In genomic region chr12:99600388-99600787, GRCh38 we compare ENCODE assay signal across 10 cellular contexts. TPM values are rescaled to one million over a fixed set of nuclear protein-coding genes. Genes with fewer than 3 reads are reported as not detected.
A peak's percentile ranks its signal among the peaks of the same experiment; 100 is the strongest.
DNase-seq lines count a peak whose midpoint lies in the region; ATAC-seq and TF ChIP-seq lines count a peak whose summit lies in the region.
"Had no signal": no experiment of that assay in that cellular context is flagged by ENCODE, and none has a peak within 500 bp of the region (broad histone marks: within the 10 kb centered on the region; RNA-seq: fewer than 3 reads in every experiment).

No MANE protein-coding gene starts in this region.

- H3K36me3 Mint-ChIP-seq in WTC11, result no peaks in the 10 kb centered on the region

- in situ Hi-C loops in GM23248 (cut with MboI), result no loop called here

- peaks cover 86% of the 10 kb centered on the region for H3K4me1 ChIP-seq in BLaER1
- H3K4me1 ChIP-seq in prostate gland (replicated peaks), result no peaks in the 10 kb centered on the region
- H3K4me1 ChIP-seq in GM23248 (ENCODE audit: insufficient read depth), result no peaks in the 10 kb centered on the region

- H3K36me3 ChIP-seq in BLaER1 (peaks cover 17% of the 10 kb centered on the region; the same call in 1 of the 2 replicates), prostate gland (no peaks in the 10 kb centered on the region), GM23248 (ENCODE audit: low read depth) (no peaks in the 10 kb centered on the region)
- H3K36me3 ChIP-seq: neutrophil had no signal

- no peak for TF ChIP-seq POLR2A in prostate gland (IDR thresholded peaks at IDR 0.05)

- H3K4me1 Mint-ChIP-seq in WTC11, result peaks cover 10% of the 10 kb centered on the region

- H2AFZ ChIP-seq in GM23248, result no peak overlapping the region

- H3K27me3 ChIP-seq in BLaER1 (no peaks in the 10 kb centered on the region), prostate gland (replicated peaks; ENCODE audit: insufficient read depth) (no peaks in the 10 kb centered on the region), GM23248 (replicated peaks; ENCODE audit: insufficient read depth) (no peaks in the 10 kb centered on the region)
- H3K27me3 ChIP-seq: neutrophil had no signal

- POLR2A ChIA-PET in WTC11 (lab: Charles Lee), result no interaction called here

- WGBS in prostate gland, result 31% methylated on average over 5 of the region's 5 CpGs
- WGBS in GM23248 (ENCODE audit: low coverage in 1 of 2, low lambda C conversion rate in 2 of 2, missing lambda C conversion rate in 2 of 2), 2 experiments, result 45 to 48% methylated on average over 5 of the region's 5 CpGs

- peaks cover 8% of the 10 kb centered on the region; the same call in 1 of the 2 replicates for H3K9me3 ChIP-seq in BLaER1
- H3K9me3 ChIP-seq in prostate gland, result no peaks in the 10 kb centered on the region
- no peaks in the 10 kb centered on the region for H3K9me3 ChIP-seq in GM23248 (ENCODE audit: low read depth)
- H3K9me3 ChIP-seq: neutrophil had no signal

- ATAC-seq in GM19324 (IDR thresholded peaks at IDR 0.05; ENCODE audit: low FRiP score, unreplicated experiment), result peak; percentile 89
- ATAC-seq in HG02970 (IDR thresholded peaks at IDR 0.05; ENCODE audit: low FRiP score, unreplicated experiment), result peak; percentile 79
- no peak for ATAC-seq in WTC11

- no peak overlapping the region for H3K4me3 Mint-ChIP-seq in WTC11

- H3K27me3 Mint-ChIP-seq in WTC11 (ENCODE audit: low read depth), result no peaks in the 10 kb centered on the region

- TF ChIP-seq CTCF in prostate gland (IDR thresholded peaks at IDR 0.05), result no peak
- no peak for TF ChIP-seq CTCF in WTC11 (IDR thresholded peaks at IDR 0.05)

- DNase-seq in NCI-H2029 (lab: John Stamatoyannopoulos, UW) (peak; percentile 2), prostate gland (ENCODE audit: low spot score) (no peak), T-helper 2 cell (no peak), WTC11 (ENCODE audit: low spot score) (no peak), GM23248 (no peak)
- DNase-seq: OCI-M1 had no signal

- H3K4me2 ChIP-seq in BLaER1 (peak overlapping the region; percentile 74), GM23248 (ENCODE audit: unreplicated experiment) (no peak overlapping the region)

- no peak overlapping the region for H3K27ac Mint-ChIP-seq in WTC11

- H4K20me1 ChIP-seq in BLaER1 (no peaks in the 10 kb centered on the region), GM23248 (ENCODE audit: insufficient read depth) (no peaks in the 10 kb centered on the region)

- no peaks in the 10 kb centered on the region for H3K79me2 ChIP-seq in GM23248 (ENCODE audit: insufficient read depth)

- H3K9ac ChIP-seq in BLaER1 (peak overlapping the region; percentile 75), GM23248 (no peak overlapping the region)

- no peaks in the 10 kb centered on the region for H3K9me3 Mint-ChIP-seq in WTC11

- intact Hi-C loops in prostate gland (cut with DNase I), result no loop called here

- H3K4me3 ChIP-seq in BLaER1 (peak overlapping the region; percentile 46; the same call in 1 of the 2 replicates), prostate gland (no peak overlapping the region), GM23248 (no peak overlapping the region)

- H3F3A ChIP-seq in GM23248 (ENCODE audit: insufficient read depth), result no peaks in the 10 kb centered on the region

- H3K9me2 ChIP-seq in GM23248 (ENCODE audit: insufficient read depth), result no peaks in the 10 kb centered on the region

- H3K27ac ChIP-seq in BLaER1, result peak overlapping the region; percentile 98
- no peak overlapping the region for H3K27ac ChIP-seq in prostate gland
- H3K27ac ChIP-seq in GM23248, result no peak overlapping the region
- H3K27ac ChIP-seq: neutrophil had no signal

- CTCF ChIA-PET in WTC11 (lab: Charles Lee), result interaction anchor here (0.7 kb wide), 1 partner anchor 557 kb away, joined by 4 read pairs; no protein-coding TSS in a partner anchor

TF ChIP-seq in WTC11, 78 proteins besides CTCF, POLR2A, EP300 and RAD21:
- no peak for TF ChIP-seq ZNF121 (CRISPR knock-in tag; IDR thresholded peaks at IDR 0.05)
- no peak for TF ChIP-seq EMX1 (CRISPR knock-in tag; IDR thresholded peaks at IDR 0.05)
- TF ChIP-seq NR1H2 (CRISPR knock-in tag; IDR thresholded peaks at IDR 0.05), result no peak

RNA-seq across cellular contexts. Expression of gene GARIN6, which starts 47.2 kb away (rescaled TPM):
- total RNA-seq in prostate gland, result 1 to 10 TPM in 1 of 2 donors, not detected in 1; 1.1 TPM
- total RNA-seq in WTC11 (2021), result not detected in 3 replicates
- total RNA-seq in GM23248 (2014; rRNA removed; shearing (Covaris generic)), result not detected in 2 replicates
- polyA plus RNA-seq in GM23248 (2016; fragmentation: Nextera tagmentation; extraction: Ambion mirVana), result not detected in 2 replicates
